Comparison of ENCODE assay signal across 8 cellular contexts in the genomic region with DNA sequence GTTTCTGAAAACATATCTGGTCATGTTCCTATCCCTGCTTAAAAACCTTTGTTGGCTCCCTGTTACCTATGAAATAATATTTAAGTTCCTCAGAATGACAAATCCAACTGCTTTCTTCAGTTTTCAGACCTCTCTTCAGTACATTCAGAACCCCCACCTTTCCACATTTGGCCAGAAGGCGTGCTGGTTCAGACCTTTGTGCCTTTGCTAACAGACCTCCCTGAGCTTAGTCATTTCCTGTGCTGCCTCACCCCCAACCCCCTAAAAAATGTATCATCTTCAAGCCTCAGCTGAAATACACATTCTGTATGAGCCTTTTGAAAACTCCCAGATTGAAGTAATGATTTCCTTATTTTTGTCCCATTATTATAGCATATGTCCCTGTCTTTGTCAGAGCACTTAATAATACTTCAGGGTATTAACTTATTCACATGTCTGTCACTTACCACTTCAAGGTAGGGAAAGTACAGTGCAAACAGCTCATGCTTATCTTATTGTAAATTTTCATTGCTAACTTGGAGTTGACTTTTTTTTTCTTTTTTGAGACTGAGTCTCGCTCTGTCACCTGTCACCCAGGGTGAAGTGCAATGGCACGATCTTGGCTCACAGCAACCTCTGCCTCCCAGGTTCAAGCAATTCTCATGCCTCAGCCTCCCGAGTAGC. TPM values are rescaled to one million over a fixed set of nuclear protein-coding genes. Genes with fewer than 3 reads are reported as not detected.
DNase-seq lines count a peak whose midpoint lies in the region; ATAC-seq and TF ChIP-seq lines count a peak whose summit lies in the region.

No MANE protein-coding gene starts in this region.

- H3K4me1 ChIP-seq in CD8-positive, alpha-beta memory T cell (ENCODE audit: insufficient read depth, low read length), result no peaks in the 10 kb centered on the region
- H3K4me1 ChIP-seq in osteoblast (ENCODE audit: insufficient read depth, low read length), result peaks cover 41% of the 10 kb centered on the region

- H2AFZ ChIP-seq in osteoblast (ENCODE audit: low read length), result no peak overlapping the region

- H3K27me3 Mint-ChIP-seq in CD8-positive, alpha-beta memory T cell, result no peaks in the 10 kb centered on the region

- ATAC-seq in GM19455 (IDR thresholded peaks at IDR 0.05; ENCODE audit: unreplicated experiment) (no peak), GM21447 (IDR thresholded peaks at IDR 0.05; ENCODE audit: unreplicated experiment) (no peak)

- H3K4me1 Mint-ChIP-seq in CD8-positive, alpha-beta memory T cell, result peaks cover 12 to 27% (median 14%) of the 10 kb centered on the region in 3 donors

- POLR2A ChIA-PET in CD8-positive, alpha-beta memory T cell (lab: Charles Lee), result interaction anchor here (1.1 to 1.4 kb wide), 2 partner anchors 38 to 76 kb away, joined by 4 to 5 read pairs; a partner anchor contains a TSS

- TF ChIP-seq CTCF in osteoblast (IDR thresholded peaks at IDR 0.05; ENCODE audit: extremely low read depth, low read depth, low read length), result peak; percentile 27

- H3K27me3 ChIP-seq in CD8-positive, alpha-beta memory T cell (ENCODE audit: insufficient read depth, low read length, poor library complexity, severe bottlenecking), result no peaks in the 10 kb centered on the region
- H3K27me3 ChIP-seq in osteoblast (ENCODE audit: insufficient read depth, low read length), result no peaks in the 10 kb centered on the region

- peaks cover 53% of the 10 kb centered on the region for H3K36me3 ChIP-seq in CD8-positive, alpha-beta memory T cell (ENCODE audit: insufficient read depth, low read length)
- H3K36me3 ChIP-seq in osteoblast (ENCODE audit: insufficient read depth, low read length), result peaks cover 70% of the 10 kb centered on the region

- no peak overlapping the region for H3K4me3 ChIP-seq in CD8-positive, alpha-beta memory T cell (ENCODE audit: low read length)
- H3K4me3 ChIP-seq in osteoblast (ENCODE audit: insufficient read depth, low read length), result peak overlapping the region; percentile 18

- H3K9me3 Mint-ChIP-seq in CD8-positive, alpha-beta memory T cell, result no peaks in the 10 kb centered on the region

- CTCF ChIA-PET in CD8-positive, alpha-beta memory T cell (lab: Charles Lee), result interaction anchor here (1.0 to 1.5 kb wide), 2 partner anchors 76 to 96 kb away, joined by 3 read pairs; a partner anchor contains a TSS

- H3K4me3 Mint-ChIP-seq in CD8-positive, alpha-beta memory T cell, result peak overlapping the region in 5 of 7 donors; percentile 2 to 48 (median 32)

- H3K27ac ChIP-seq in CD8-positive, alpha-beta memory T cell (ENCODE audit: low read depth, low read length), result no peak overlapping the region
- H3K27ac ChIP-seq in osteoblast (ENCODE audit: low read depth, low read length), result peak overlapping the region; percentile 95

- H3K9me3 ChIP-seq in CD8-positive, alpha-beta memory T cell (ENCODE audit: low read length), result no peaks in the 10 kb centered on the region
- H3K9me3 ChIP-seq in osteoblast (ENCODE audit: low read depth, low read length), result no peaks in the 10 kb centered on the region

- H3K79me2 ChIP-seq in osteoblast (ENCODE audit: insufficient read depth, low read length), result peaks cover 14% of the 10 kb centered on the region

- peaks cover 7 to 93% (median 27%) of the 10 kb centered on the region in 3 donors for H3K36me3 Mint-ChIP-seq in CD8-positive, alpha-beta memory T cell

- peak in 4 of 5 donors; percentile 9 to 62 (median 38) for DNase-seq in CD8-positive, alpha-beta memory T cell
- DNase-seq in SW480 (ENCODE audit: low spot score), result peak; percentile 22
- DNase-seq in amniotic stem cell (lab: John Stamatoyannopoulos, UW), result peak; percentile 83
- peak; percentile 94 for DNase-seq in osteoblast (ENCODE audit: insufficient read length, low spot score, missing footprints)
- DNase-seq in NCI-H2029 (lab: John Stamatoyannopoulos, UW), result no peak
- no peak for DNase-seq in DMS153 treated with DMSO at 0.1 percent for 48 hours (lab: John Stamatoyannopoulos, UW; ENCODE audit: unreplicated experiment)

- peak overlapping the region; percentile 80 for H3K4me2 ChIP-seq in osteoblast (ENCODE audit: insufficient read depth, low read length)

- H4K20me1 ChIP-seq in osteoblast (ENCODE audit: insufficient read depth, low read length), result no peaks in the 10 kb centered on the region

- peak overlapping the region; percentile 42 to 96 (median 86) for H3K27ac Mint-ChIP-seq in CD8-positive, alpha-beta memory T cell

RNA-seq across cellular contexts. Expression of a gene that starts 19.7 kb away (rescaled TPM):
- not detected for total RNA-seq in CD8-positive, alpha-beta memory T cell
- not detected for polyA plus RNA-seq in CD8-positive, alpha-beta memory T cell
- not detected in 2 replicates for total RNA-seq in osteoblast

Comparison
In these comparisons a context has a peak if more than half of its experiments do, and no peak if none do; other contexts are left out.
1. DNase-seq: peak in CD8-positive, alpha-beta memory T cell (4 of 5), SW480 (single experiment), amniotic stem cell (single experiment) and osteoblast (single experiment); none in NCI-H2029 (single experiment) and DMS153 treated with DMSO at 0.1 percent for 48 hours (single experiment).